In genomic region chr13:76994281-76994680, GRCh38 we compare ENCODE assay signal across 15 cellular contexts. TPM values are rescaled to one million over a fixed set of nuclear protein-coding genes. Genes with fewer than 3 reads are reported as not detected.
DNase-seq lines count a peak whose midpoint lies in the region; ATAC-seq and TF ChIP-seq lines count a peak whose summit lies in the region.
"Had no signal": no experiment of that assay in that cellular context is flagged by ENCODE, and none has a peak within 500 bp of the region (broad histone marks: within the 10 kb centered on the region; RNA-seq: fewer than 3 reads in every experiment).

No MANE protein-coding gene starts in this region.

- H3K4me3 ChIP-seq in esophagus muscularis mucosa (no peak overlapping the region), skeletal muscle satellite cell (ENCODE audit: low read length) (peak overlapping the region; percentile 31)
- H3K4me3 ChIP-seq: sigmoid colon, transverse colon had no signal

- H3K36me3 ChIP-seq in esophagus muscularis mucosa (peaks cover 5 to 40% (median 19%) of the 10 kb centered on the region in 4 donors), skeletal muscle satellite cell (ENCODE audit: insufficient read depth, low read length) (peaks cover 18% of the 10 kb centered on the region)

- CTCF ChIA-PET in activated CD4-positive, alpha-beta T cell treated with anti-CD3 and anti-CD28 coated beads for 36 hours (lab: Charles Lee) = interaction anchor here (1.2 to 4.0 kb wide), 2 partner anchors 11 to 335 kb away, joined by 3 to 29 read pairs; no protein-coding TSS in a partner anchor
- CTCF ChIA-PET in RWPE1 (lab: Yijun Ruan, JAX) = no interaction called here

- H3K27me3 Mint-ChIP-seq in activated CD4-positive, alpha-beta T cell treated with anti-CD3 and anti-CD28 coated beads for 36 hours = no peaks in the 10 kb centered on the region
- H3K27me3 Mint-ChIP-seq: activated CD4-positive, alpha-beta T cell treated with anti-CD3 and anti-CD28 coated beads, Interleukin-2, amount 10 ng/mL, durations not matched to agents 7 days and 5 days had no signal

- WGBS in esophagus muscularis mucosa = 86% methylated on average over 3 of the region's 3 CpGs

- H3K27ac ChIP-seq in RWPE1 = no peak overlapping the region
- peak overlapping the region; percentile 18 to 98 (median 94) for H3K27ac ChIP-seq in esophagus muscularis mucosa (replicated peaks in 1 of 4)

- peak overlapping the region; percentile 57 for H3K27ac Mint-ChIP-seq in activated CD4-positive, alpha-beta T cell treated with anti-CD3 and anti-CD28 coated beads for 36 hours
- H3K27ac Mint-ChIP-seq: activated CD4-positive, alpha-beta T cell treated with anti-CD3 and anti-CD28 coated beads, Interleukin-2, amount 10 ng/mL, durations not matched to agents 7 days and 5 days had no signal

- peak overlapping the region; percentile 88 for H3K4me2 ChIP-seq in skeletal muscle satellite cell (ENCODE audit: low read length)

- H3K9ac ChIP-seq in skeletal muscle satellite cell (ENCODE audit: low read depth, low read length) = no peak overlapping the region

- peaks cover 41% of the 10 kb centered on the region for H3K36me3 Mint-ChIP-seq in activated CD4-positive, alpha-beta T cell treated with anti-CD3 and anti-CD28 coated beads for 36 hours (ENCODE audit: low read depth)

- H3K4me1 Mint-ChIP-seq in activated CD4-positive, alpha-beta T cell treated with anti-CD3 and anti-CD28 coated beads for 36 hours = peaks cover 43% of the 10 kb centered on the region

- intact Hi-C loops in activated CD4-positive, alpha-beta T cell treated with anti-CD3 and anti-CD28 coated beads for 36 hours (cut with DNase I, micrococcal nuclease) = loop anchor here (5.0 kb wide), 6 partner anchors 107 to 1667 kb away; partner anchors contain the start of genes SLAIN1 (in 2 of the 2), COMMD6 (in 1 of the 2) and KCTD12 (in 1 of the 2)
- intact Hi-C loops in esophagus muscularis mucosa (cut with DNase I) = loop anchor here (5.0 kb wide), 1 partner anchor 33 kb away; the partner anchor contains the start of gene FBXL3

- no peaks in the 10 kb centered on the region for H3K9me3 Mint-ChIP-seq in activated CD4-positive, alpha-beta T cell treated with anti-CD3 and anti-CD28 coated beads for 36 hours (ENCODE audit: low read depth)
- H3K9me3 Mint-ChIP-seq: activated CD4-positive, alpha-beta T cell treated with anti-CD3 and anti-CD28 coated beads, Interleukin-2, amount 10 ng/mL, durations not matched to agents 7 days and 5 days had no signal

- TF ChIP-seq POLR2A in esophagus muscularis mucosa (IDR thresholded peaks at IDR 0.05; ENCODE audit: low read depth) = no peak

- POLR2A ChIA-PET in activated CD4-positive, alpha-beta T cell treated with anti-CD3 and anti-CD28 coated beads for 36 hours (lab: Charles Lee) = interaction anchor here (1.9 kb wide), 1 partner anchor 32 kb away, joined by 10 read pairs; the partner anchor contains the start of gene FBXL3
- POLR2A ChIA-PET in RWPE1 (lab: Yijun Ruan, JAX; ENCODE audit: low non-redundant PET) = no interaction called here

- H3K4me1 ChIP-seq in esophagus muscularis mucosa (peaks cover 14 to 33% (median 27%) of the 10 kb centered on the region in 4 donors), skeletal muscle satellite cell (ENCODE audit: control insufficient read depth, insufficient read depth, low read length) (peaks cover 25% of the 10 kb centered on the region)

- no peaks in the 10 kb centered on the region for H3K9me3 ChIP-seq in esophagus muscularis mucosa
- no peaks in the 10 kb centered on the region for H3K9me3 ChIP-seq in skeletal muscle satellite cell (replicated peaks; ENCODE audit: low read length)
- H3K9me3 ChIP-seq: sigmoid colon, transverse colon had no signal

- no peak for TF ChIP-seq EP300 in esophagus muscularis mucosa (IDR thresholded peaks at IDR 0.05)

- no peaks in the 10 kb centered on the region for H3K27me3 ChIP-seq in esophagus muscularis mucosa
- no peaks in the 10 kb centered on the region for H3K27me3 ChIP-seq in skeletal muscle satellite cell (ENCODE audit: control insufficient read depth, insufficient read depth, low read length)
- H3K27me3 ChIP-seq: sigmoid colon, transverse colon had no signal

- TF ChIP-seq CTCF in RWPE1 (conservative IDR thresholded peaks at IDR 0.05; ENCODE audit: low read depth) (no peak), esophagus muscularis mucosa (IDR thresholded peaks at IDR 0.05) (no peak)

- ATAC-seq in activated CD4-positive, alpha-beta T cell treated with anti-CD3 and anti-CD28 coated beads for 36 hours = no peak
- ATAC-seq in HG03442 (IDR thresholded peaks at IDR 0.05; ENCODE audit: unreplicated experiment) = no peak

- DNase-seq in activated CD4-positive, alpha-beta T cell treated with anti-CD3 and anti-CD28 coated beads for 36 hours = no peak
- DNase-seq in activated CD4-positive, alpha-beta T cell treated with anti-CD3 and anti-CD28 coated beads, Interleukin-2, amount 50 U/mL, for 48 hours = no peak
- peak; percentile 54 for DNase-seq in RWPE1 (ENCODE audit: low spot score)
- no peak for DNase-seq in esophagus muscularis mucosa (ENCODE audit: extremely low spot score)
- DNase-seq in islet precursor cell = no peak
- no peak for DNase-seq in effector CD8-positive, alpha-beta T cell (lab: John Stamatoyannopoulos, UW)
- DNase-seq: activated CD4-positive, alpha-beta T cell treated with anti-CD3 and anti-CD28 coated beads, Interleukin-2, amount 10 ng/mL, durations not matched to agents 7 days and 5 days; NCI-H1694; NK-92 treated with Interleukin-12 subunit alpha and Interleukin-12 subunit beta, amount 100 ng/mL, for 24 hours; sigmoid colon; transverse colon had no signal

- H3K4me3 Mint-ChIP-seq in activated CD4-positive, alpha-beta T cell treated with anti-CD3 and anti-CD28 coated beads for 36 hours = peak overlapping the region; percentile 3

RNA-seq across cellular contexts. Expression of gene CLN5, which starts 2.4 kb away (rescaled TPM):
- 10 to 100 TPM; 14.5 to 14.9 TPM for total RNA-seq in activated CD4-positive, alpha-beta T cell treated with anti-CD3 and anti-CD28 coated beads for 36 hours
- total RNA-seq in esophagus muscularis mucosa = 10 to 100 TPM; 17.6 to 26.2 (median 19.8) TPM
- total RNA-seq in skeletal muscle satellite cell (2012; rRNA removed) = 19.8 and 22.7 TPM in 2 replicates

RNA-seq across cellular contexts. Expression of gene FBXL3, which starts 32.7 kb away (rescaled TPM):
- 10 to 100 TPM; 28.4 to 31.6 TPM for total RNA-seq in activated CD4-positive, alpha-beta T cell treated with anti-CD3 and anti-CD28 coated beads for 36 hours
- total RNA-seq in esophagus muscularis mucosa = 100 to 1,000 TPM in 1 of 4 donors, 10 to 100 TPM in 3; 76.9 to 118 (median 80.5) TPM
- 42.6 and 43.1 TPM in 2 replicates for total RNA-seq in skeletal muscle satellite cell (2012; rRNA removed)

RNA-seq across cellular contexts. Expression of gene ACOD1, which starts 46.0 kb away (rescaled TPM):
- not detected for total RNA-seq in activated CD4-positive, alpha-beta T cell treated with anti-CD3 and anti-CD28 coated beads for 36 hours
- total RNA-seq in esophagus muscularis mucosa = not detected
- total RNA-seq in skeletal muscle satellite cell (2012; rRNA removed) = not detected in 2 replicates
- total RNA-seq: A172; activated CD4-positive, alpha-beta T cell treated with anti-CD3 and anti-CD28 coated beads, Interleukin-2, amount 10 ng/mL, durations not matched to agents 7 days and 5 days; dermis microvascular lymphatic vessel endothelial cell; sigmoid colon had no signal
